8 cellular contexts compared by ENCODE assay signal in the genomic region with DNA sequence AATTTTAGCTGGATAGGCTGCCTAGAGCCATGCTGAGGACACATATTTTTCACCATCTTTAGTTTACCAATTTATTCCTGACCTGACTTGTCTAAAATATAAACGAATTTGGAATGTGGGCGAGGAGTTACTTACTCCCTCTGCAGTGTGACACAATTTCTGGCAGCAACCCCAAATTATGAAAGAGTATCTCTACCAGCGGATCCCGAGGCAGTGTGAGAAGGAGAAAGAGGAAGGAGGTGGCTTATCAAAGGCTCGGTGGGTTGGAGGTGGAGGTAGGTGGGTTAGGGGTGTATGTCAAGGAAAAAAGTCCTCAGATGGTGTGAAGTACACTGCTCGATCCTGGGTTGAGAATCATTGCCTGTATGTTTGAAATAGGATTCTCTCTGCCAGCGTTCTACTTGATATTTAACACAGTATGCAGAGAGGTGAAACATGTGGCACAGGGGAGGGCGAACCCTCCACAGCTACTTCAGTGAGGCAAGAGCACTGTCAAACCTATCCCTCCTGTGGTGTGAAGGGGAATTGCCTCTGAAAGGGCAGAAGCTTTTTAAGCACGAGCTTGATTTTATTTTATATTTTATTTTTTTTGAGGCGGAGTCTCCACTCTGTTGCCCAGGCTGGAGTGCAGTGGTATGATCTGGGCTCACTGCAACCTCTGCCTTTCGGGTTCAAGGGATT.
DNase-seq lines count a peak whose midpoint lies in the region; ATAC-seq, FAIRE-seq and TF ChIP-seq lines count a peak whose summit lies in the region.

No MANE protein-coding gene starts in this region.

- no peaks in the 10 kb centered on the region for H3K4me1 Mint-ChIP-seq in CD4-positive, alpha-beta T cell (ENCODE audit: low read depth)
- peaks cover 0 to 3% of the 10 kb centered on the region in 2 donors for H3K4me1 Mint-ChIP-seq in effector memory CD8-positive, alpha-beta T cell (ENCODE audit: low read depth in 2 of 2)

- H3K4me3 Mint-ChIP-seq in CD4-positive, alpha-beta T cell = peak overlapping the region; percentile 18
- no peak overlapping the region for H3K4me3 Mint-ChIP-seq in effector memory CD8-positive, alpha-beta T cell

- FAIRE-seq in HTR-8/SVneo (lab: Jason Lieb, UNC) = no peak

- H3K27me3 ChIP-seq in CD4-positive, alpha-beta T cell (ENCODE audit: control insufficient read depth, insufficient read depth, low read length) = no peaks in the 10 kb centered on the region

- intact Hi-C loops in CD4-positive, alpha-beta T cell (cut with DNase I, micrococcal nuclease) = loop anchor here in 1 of 2 experiments (5.0 kb wide), 1 partner anchor 698 kb away; no protein-coding TSS in a partner anchor

- no peaks in the 10 kb centered on the region for H3K9me3 ChIP-seq in CD4-positive, alpha-beta T cell (ENCODE audit: control insufficient read depth, low read length)

- CTCF ChIA-PET in CD4-positive, alpha-beta T cell (lab: Charles Lee) = interaction anchor here (1.1 kb wide), 1 partner anchor 9 kb away, joined by 4 read pairs; no protein-coding TSS in a partner anchor

- H3K27ac ChIP-seq in CD4-positive, alpha-beta T cell (ENCODE audit: low read depth, low read length) = no peak overlapping the region

- no peaks in the 10 kb centered on the region for H3K36me3 Mint-ChIP-seq in CD4-positive, alpha-beta T cell (ENCODE audit: low read depth)
- peaks cover 3% of the 10 kb centered on the region for H3K36me3 Mint-ChIP-seq in effector memory CD8-positive, alpha-beta T cell (ENCODE audit: insufficient read depth)

- DNase-seq in CD4-positive, alpha-beta T cell = peak in 6 of 10 experiments; percentile 2 to 34 (median 8)
- DNase-seq in HTR-8/SVneo (ENCODE audit: insufficient read length, low spot score) = peak; percentile 40
- peak; percentile 23 to 29 for DNase-seq in SW 1271 (lab: John Stamatoyannopoulos, UW)
- DNase-seq in effector memory CD8-positive, alpha-beta T cell = peak in 2 of 3 experiments; percentile 6 to 18
- DNase-seq in omental fat pad (ENCODE audit: low spot score) = no peak
- DNase-seq in mesenteric fat pad (ENCODE audit: low spot score) = no peak

- H3K27ac Mint-ChIP-seq in CD4-positive, alpha-beta T cell = no peak overlapping the region
- no peak overlapping the region for H3K27ac Mint-ChIP-seq in effector memory CD8-positive, alpha-beta T cell

- ATAC-seq in CD4-positive, alpha-beta T cell (ENCODE audit: poor library complexity) = peak; percentile 97
- peak; percentile 42 for ATAC-seq in GM19438 (IDR thresholded peaks at IDR 0.05; ENCODE audit: low read depth, unreplicated experiment)
- ATAC-seq in effector memory CD8-positive, alpha-beta T cell (replicated peaks) = peak; percentile 76
- ATAC-seq in omental fat pad (ENCODE audit: low FRiP score) = peak; percentile 95
- ATAC-seq in HG02763 (IDR thresholded peaks at IDR 0.05; ENCODE audit: unreplicated experiment) = no peak

- POLR2A ChIA-PET in CD4-positive, alpha-beta T cell (lab: Charles Lee) = interaction anchor here (1.0 to 1.1 kb wide), 3 partner anchors 100 to 146 kb away, joined by 3 to 8 read pairs (median 4); partner anchors contain the start of genes COQ10B, HSPD1, HSPE1 and MARS2

- peak; percentile 35 for TF ChIP-seq CTCF in CD4-positive, alpha-beta T cell (IDR thresholded peaks at IDR 0.05)
- TF ChIP-seq CTCF in omental fat pad (IDR thresholded peaks at IDR 0.05) = no peak

- peaks cover 28% of the 10 kb centered on the region for H3K27me3 Mint-ChIP-seq in CD4-positive, alpha-beta T cell
- peaks cover 25 to 26% of the 10 kb centered on the region in 2 donors for H3K27me3 Mint-ChIP-seq in effector memory CD8-positive, alpha-beta T cell

- no peaks in the 10 kb centered on the region for H3K9me3 Mint-ChIP-seq in CD4-positive, alpha-beta T cell
- H3K9me3 Mint-ChIP-seq in effector memory CD8-positive, alpha-beta T cell = no peaks in the 10 kb centered on the region

Comparison
In these comparisons a context has a peak if more than half of its experiments do, and no peak if none do; other contexts are left out.
1. DNase-seq: peak in CD4-positive, alpha-beta T cell (6 of 10), HTR-8/SVneo (single experiment), SW 1271 (2 of 2) and effector memory CD8-positive, alpha-beta T cell (2 of 3); none in omental fat pad (single experiment) and mesenteric fat pad (single experiment).